In the genomic region with DNA sequence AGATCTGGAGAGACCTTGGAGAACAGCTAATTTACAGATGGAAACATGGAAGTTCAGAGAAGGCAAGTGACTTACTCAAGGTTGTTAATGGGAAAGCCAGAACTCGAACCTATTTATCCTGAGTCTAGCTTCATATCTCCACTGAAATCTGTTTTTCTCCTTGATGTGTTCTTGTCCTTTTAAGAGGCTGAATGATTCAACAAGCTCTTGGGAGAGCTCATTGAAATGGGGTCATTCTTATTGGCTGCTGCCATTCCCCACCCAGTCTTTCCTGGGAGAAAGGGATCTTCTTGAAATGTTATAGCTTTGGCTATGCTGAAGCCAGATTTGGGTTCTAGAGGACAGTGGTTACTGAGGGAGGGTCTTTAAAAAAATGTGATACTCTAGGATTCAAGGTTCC, we compare ENCODE assay signal across 33 cellular contexts. TPM values are rescaled to one million over a fixed set of nuclear protein-coding genes. Genes with fewer than 3 reads are reported as not detected.
"Had no signal": no experiment of that assay in that cellular context is flagged by ENCODE, and none has a peak within 500 bp of the region (broad histone marks: within the 10 kb centered on the region; RNA-seq: fewer than 3 reads in every experiment).

No MANE protein-coding gene starts in this region.

- H3K79me2 ChIP-seq: parathyroid adenoma had no signal

- H3K27me3 ChIP-seq: neural progenitor cell, ovary, right lobe of liver, spleen, suprapubic skin, testis, tibial artery, transverse colon, vagina had no signal

- H3K9me3 ChIP-seq: ovary, psoas muscle, right lobe of liver, suprapubic skin, testis, tibial artery, transverse colon, vagina had no signal

- H3K9ac ChIP-seq: neural progenitor cell, parathyroid adenoma had no signal

- H3K4me3 ChIP-seq: neural progenitor cell, ovary, psoas muscle, right lobe of liver, skin epidermis, smooth muscle cell, spleen, suprapubic skin, testis, tibial artery, transverse colon, vagina had no signal

- ATAC-seq: naive thymus-derived CD8-positive, alpha-beta T cell; psoas muscle; right cardiac atrium; right lobe of liver; stimulated activated memory B cell treated with anti-CD40 and anti-IgM and Interleukin-4, amounts not matched to agents 10 μg/mL and 1 μg/mL and 100 μg/mL, for 72 hours; stimulated activated naive CD8-positive, alpha-beta T cell treated with anti-CD3 and anti-CD28 coated beads, Interleukin-15, amount 100 ng/mL, for 72 hours; stimulated activated naive CD8-positive, alpha-beta T cell treated with anti-CD3 and anti-CD28 coated beads, Interleukin-15, Interleukin-2, amounts not matched to agents 100 U/mL and 50 U/mL, for 24 hours had no signal

- H3K4me2 ChIP-seq: neural progenitor cell, smooth muscle cell had no signal

- FAIRE-seq: urothelium cell line had no signal

- H3K4me1 ChIP-seq: neural progenitor cell, parathyroid adenoma, psoas muscle, right lobe of liver, spleen, suprapubic skin, testis, tibial artery, transverse colon, vagina had no signal

- DNase-seq: naive thymus-derived CD8-positive, alpha-beta T cell; nephron progenitor cell; occipital lobe; ovary; psoas muscle; right cardiac atrium; right lobe of liver; spleen; stimulated activated CD4-positive, alpha-beta T cell treated with anti-CD3 and anti-CD28 coated beads, Interleukin-12 subunit alpha, Interleukin-12 subunit beta, amount 100 ng/mL, for 4 hours; stimulated activated CD4-positive, alpha-beta T cell treated with anti-CD3 and anti-CD28 coated beads, Interleukin-1b, Interleukin-23, amount 100 ng/mL, for 48 hours; stimulated activated CD4-positive, alpha-beta T cell treated with anti-CD3 and anti-CD28 coated beads, Interleukin-4, amount 100 ng/mL, for 1 hour; stimulated activated CD4-positive, alpha-beta T cell treated with anti-CD3 and anti-CD28 coated beads, Interleukin-4, amount 100 ng/mL, for 4 hours; stimulated activated CD8-positive, alpha-beta memory T cell treated with anti-CD3 and anti-CD28 coated beads, Interleukin-4, amount 100 ng/mL, for 48 hours; stimulated activated naive CD4-positive, alpha-beta T cell; stimulated activated naive CD8-positive, alpha-beta T cell treated with anti-CD3 and anti-CD28 coated beads, Interleukin-15, amount 100 ng/mL, for 72 hours; stimulated activated naive CD8-positive, alpha-beta T cell treated with anti-CD3 and anti-CD28 coated beads, Interleukin-15, Interleukin-2, amounts not matched to agents 100 U/mL and 50 U/mL, for 24 hours; substantia nigra; testis; tibial artery; transverse colon had no signal

- H3K36me3 ChIP-seq: neural progenitor cell, ovary, spleen, suprapubic skin, tibial artery, transverse colon had no signal

- H3K27ac ChIP-seq: neural progenitor cell, ovary, parathyroid adenoma, psoas muscle, right lobe of liver, skin epidermis, spleen, suprapubic skin, testis, tibial artery, transverse colon, vagina had no signal

- H2AFZ ChIP-seq: neural progenitor cell, parathyroid adenoma had no signal

RNA-seq across cellular contexts. Expression of gene RTP1, which starts 41.0 kb away (rescaled TPM):
- total RNA-seq: naive thymus-derived CD8-positive, alpha-beta T cell; natural killer cell treated with Interleukin-12 subunit alpha and Interleukin-12 subunit beta and Interleukin-15 and Interleukin-18, amount 100 ng/mL, for 72 hours; occipital lobe; osteoblast; progenitor cell of endocrine pancreas; psoas muscle; renal cortical epithelial cell; right cardiac atrium; right lobe of liver; smooth muscle cell; spleen; suprapubic skin; transverse colon; ureter; vagina had no signal
- polyA plus RNA-seq: naive thymus-derived CD8-positive, alpha-beta T cell; ovary; psoas muscle; right cardiac atrium; smooth muscle cell; spleen had no signal

RNA-seq across cellular contexts. Expression of gene MASP1, which starts 53.3 kb away (rescaled TPM):
- total RNA-seq: naive thymus-derived CD8-positive, alpha-beta T cell; natural killer cell treated with Interleukin-12 subunit alpha and Interleukin-12 subunit beta and Interleukin-15 and Interleukin-18, amount 100 ng/mL, for 72 hours had no signal
- polyA plus RNA-seq: naive thymus-derived CD8-positive, alpha-beta T cell had no signal
